In the genomic region with DNA sequence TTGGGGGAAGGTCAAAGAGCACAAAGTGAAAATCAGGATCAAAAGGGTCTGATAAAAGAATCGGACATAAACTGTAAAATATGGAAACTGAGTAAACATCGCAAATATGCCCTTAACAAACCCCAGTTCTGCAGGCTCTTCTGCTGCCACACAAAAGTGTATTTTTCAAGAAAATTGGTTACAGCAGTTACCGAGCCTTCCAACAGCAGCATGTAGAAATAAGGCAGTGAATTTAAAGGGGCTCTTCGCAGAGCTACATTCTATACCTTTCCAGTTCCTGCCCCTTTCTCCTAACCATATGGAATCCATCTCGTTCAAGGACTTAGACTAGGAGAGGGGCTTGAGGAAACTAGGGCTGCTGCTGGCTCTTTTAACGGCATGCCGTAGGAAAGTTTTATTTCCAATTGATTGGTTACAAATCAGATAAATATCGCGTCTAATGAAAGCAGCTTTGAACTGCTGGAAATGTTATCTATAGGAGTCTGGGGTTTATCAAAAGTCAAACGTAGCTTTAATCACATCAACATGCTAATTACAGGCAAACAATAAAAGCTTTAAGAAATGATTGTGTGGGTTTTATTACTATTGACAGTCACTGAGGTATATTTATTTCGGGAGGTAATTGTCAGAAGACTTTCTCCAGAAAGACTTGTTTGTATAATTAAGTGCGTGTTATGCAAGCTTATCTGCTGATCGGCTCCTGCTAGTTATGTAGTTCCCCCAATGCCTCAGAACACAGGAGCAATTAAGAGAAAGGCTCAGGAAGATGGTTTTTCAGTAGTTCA, we compare ENCODE assay signal across 17 cellular contexts. TPM values are rescaled to one million over a fixed set of nuclear protein-coding genes. Genes with fewer than 3 reads are reported as not detected.
DNase-seq lines count a peak whose midpoint lies in the region; ATAC-seq and TF ChIP-seq lines count a peak whose summit lies in the region.
"Had no signal": no experiment of that assay in that cellular context is flagged by ENCODE, and none has a peak within 500 bp of the region (broad histone marks: within the 10 kb centered on the region; RNA-seq: fewer than 3 reads in every experiment).

No MANE protein-coding gene starts in this region.

- no peak for TF ChIP-seq CTCF in tibial artery (IDR thresholded peaks at IDR 0.05)

- H3K9me3 Mint-ChIP-seq in immature natural killer cell, result peaks cover 0 to 7% (median 3%) of the 10 kb centered on the region in 6 donors
- H3K9me3 Mint-ChIP-seq: T-helper 2 cell treated with Interferon-gamma antibody and Interleukin-4, amounts not matched to agents 5 μg/mL and 100 μg/mL, for 36 hours had no signal

- H3K27ac ChIP-seq in iPS-20b (ENCODE audit: low read length), result no peak overlapping the region
- H3K27ac ChIP-seq in tibial artery, result peak overlapping the region; percentile 1 to 17
- H3K27ac ChIP-seq: adrenal gland, right atrium auricular region, SJSA1 had no signal

- no peak overlapping the region for H3K27ac Mint-ChIP-seq in immature natural killer cell
- H3K27ac Mint-ChIP-seq: activated CD4-positive, alpha-beta memory T cell treated with anti-CD3 and anti-CD28 coated beads for 36 hours; B cell; T-helper 2 cell treated with Interferon-gamma antibody and Interleukin-4, amounts not matched to agents 5 μg/mL and 100 μg/mL, for 36 hours had no signal

- CTCF ChIA-PET in HEK293T (lab: Yijun Ruan, JAX), result interaction anchor here (0.6 to 1.1 kb wide), 2 partner anchors 98 to 796 kb away, joined by 3 read pairs; a partner anchor contains a TSS

- peaks cover 7% of the 10 kb centered on the region for H3K4me1 ChIP-seq in iPS-20b (ENCODE audit: insufficient read depth, low read length)
- H3K4me1 ChIP-seq in tibial artery, result peaks cover 0 to 45% (median 18%) of the 10 kb centered on the region in 4 donors
- H3K4me1 ChIP-seq: adrenal gland, right atrium auricular region, SJSA1 had no signal

- H3K36me3 Mint-ChIP-seq in immature natural killer cell, result no peaks in the 10 kb centered on the region
- H3K36me3 Mint-ChIP-seq: activated CD4-positive, alpha-beta memory T cell treated with anti-CD3 and anti-CD28 coated beads for 36 hours had no signal

- no peak for ATAC-seq in left cardiac atrium
- ATAC-seq in GM18868 (IDR thresholded peaks at IDR 0.05; ENCODE audit: unreplicated experiment), result no peak

- DNase-seq in HEK293T (ENCODE audit: extremely low spot score) (peak; percentile 26), NCI-H526 treated with DMSO at 0.1 percent for 48 hours (lab: John Stamatoyannopoulos, UW) (peak; percentile 27), tibial artery (no peak), immature natural killer cell (no peak), left cardiac atrium (no peak)
- DNase-seq: activated CD4-positive, alpha-beta memory T cell treated with anti-CD3 and anti-CD28 coated beads for 36 hours; activated gamma-delta T cell; adrenal gland; H7; mammary epithelial cell; stimulated activated CD4-positive, alpha-beta T cell treated with anti-CD3 and anti-CD28 coated beads, Interleukin-15, amount 100 ng/mL, for 24 hours had no signal

- H3K27me3 ChIP-seq in iPS-20b (ENCODE audit: insufficient read depth, low read length) (peaks cover 57% of the 10 kb centered on the region), tibial artery (no peaks in the 10 kb centered on the region)
- H3K27me3 ChIP-seq: adrenal gland, right atrium auricular region, SJSA1 had no signal

- peaks cover 1 to 16% (median 2%) of the 10 kb centered on the region in 3 donors for H3K27me3 Mint-ChIP-seq in immature natural killer cell (ENCODE audit: low read depth in 3 of 3)

- H3K9ac ChIP-seq in iPS-20b (ENCODE audit: low read depth, low read length), result no peak overlapping the region

- POLR2A ChIA-PET in HEK293T (lab: Yijun Ruan, JAX), result no interaction called here

- no peaks in the 10 kb centered on the region for H3K36me3 ChIP-seq in iPS-20b (ENCODE audit: insufficient read depth, low read depth, low read length)
- no peaks in the 10 kb centered on the region for H3K36me3 ChIP-seq in tibial artery
- H3K36me3 ChIP-seq: adrenal gland, right atrium auricular region, SJSA1 had no signal

- peak overlapping the region; percentile 27; the same call in 1 of the 2 replicates for H3K4me3 ChIP-seq in iPS-20b (ENCODE audit: low read length)
- H3K4me3 ChIP-seq in tibial artery, result no peak overlapping the region
- H3K4me3 ChIP-seq: adrenal gland, right atrium auricular region, SJSA1 had no signal

- H3K4me3 Mint-ChIP-seq in immature natural killer cell, result no peak overlapping the region
- H3K4me3 Mint-ChIP-seq: activated CD4-positive, alpha-beta memory T cell treated with anti-CD3 and anti-CD28 coated beads for 36 hours; B cell; T-helper 2 cell treated with Interferon-gamma antibody and Interleukin-4, amounts not matched to agents 5 μg/mL and 100 μg/mL, for 36 hours had no signal

- H3K9me3 ChIP-seq in iPS-20b (ENCODE audit: insufficient read depth, low read depth, low read length), result no peaks in the 10 kb centered on the region
- no peaks in the 10 kb centered on the region for H3K9me3 ChIP-seq in tibial artery
- H3K9me3 ChIP-seq: SJSA1 had no signal

- intact Hi-C loops in tibial artery (cut with DNase I; ENCODE audit: low total_unique reads), result loop anchor here (5.0 kb wide), 1 partner anchor 71 kb away; the partner anchor contains the start of gene PRRX1
- intact Hi-C loops in left cardiac atrium (cut with DNase I), result no loop called here

- H3K4me1 Mint-ChIP-seq in immature natural killer cell, result no peaks in the 10 kb centered on the region
- H3K4me1 Mint-ChIP-seq: B cell had no signal

TF ChIP-seq in HEK293T, 16 proteins besides CTCF, POLR2A, EP300 and RAD21:
- TF ChIP-seq, protein P1, sequence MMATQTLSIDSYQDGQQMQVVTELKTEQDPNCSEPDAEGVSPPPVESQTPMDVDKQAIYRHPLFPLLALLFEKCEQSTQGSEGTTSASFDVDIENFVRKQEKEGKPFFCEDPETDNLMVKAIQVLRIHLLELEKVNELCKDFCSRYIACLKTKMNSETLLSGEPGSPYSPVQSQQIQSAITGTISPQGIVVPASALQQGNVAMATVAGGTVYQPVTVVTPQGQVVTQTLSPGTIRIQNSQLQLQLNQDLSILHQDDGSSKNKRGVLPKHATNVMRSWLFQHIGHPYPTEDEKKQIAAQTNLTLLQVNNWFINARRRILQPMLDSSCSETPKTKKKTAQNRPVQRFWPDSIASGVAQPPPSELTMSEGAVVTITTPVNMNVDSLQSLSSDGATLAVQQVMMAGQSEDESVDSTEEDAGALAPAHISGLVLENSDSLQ (IDR thresholded peaks at IDR 0.05), result peak; percentile 23; the same call in 1 of the 2 replicates
- TF ChIP-seq L3MBTL2 (conservative IDR thresholded peaks at IDR 0.05), result no peak
- TF ChIP-seq CTBP1 (IDR thresholded peaks at IDR 0.05; ENCODE audit: borderline replicate concordance), result no peak
- TF ChIP-seq BHLHE40 (IDR thresholded peaks at IDR 0.05; ENCODE audit: borderline replicate concordance), result no peak
- no peak for TF ChIP-seq HDGF (IDR thresholded peaks at IDR 0.05; ENCODE audit: borderline replicate concordance)
- TF ChIP-seq FOXM1 (IDR thresholded peaks at IDR 0.05; ENCODE audit: borderline replicate concordance), result no peak

RNA-seq across cellular contexts. Expression of gene GORAB, which starts 59.1 kb away (rescaled TPM):
- polyA plus RNA-seq in immature natural killer cell, result 1 to 10 TPM; 1.3 to 3.6 (median 2.6) TPM
- 1 to 10 TPM; 7.0 to 8.3 TPM for total RNA-seq in left cardiac atrium

Comparison
In these comparisons a context has a peak if more than half of its experiments do, and no peak if none do; other contexts are left out.
1. DNase-seq: peak in HEK293T (single experiment) and NCI-H526 treated with DMSO at 0.1 percent for 48 hours (single experiment); none in tibial artery (0 of 2), immature natural killer cell (0 of 3) and left cardiac atrium (single experiment).